Comparison of ENCODE assay signal across 19 cellular contexts in the genomic region with DNA sequence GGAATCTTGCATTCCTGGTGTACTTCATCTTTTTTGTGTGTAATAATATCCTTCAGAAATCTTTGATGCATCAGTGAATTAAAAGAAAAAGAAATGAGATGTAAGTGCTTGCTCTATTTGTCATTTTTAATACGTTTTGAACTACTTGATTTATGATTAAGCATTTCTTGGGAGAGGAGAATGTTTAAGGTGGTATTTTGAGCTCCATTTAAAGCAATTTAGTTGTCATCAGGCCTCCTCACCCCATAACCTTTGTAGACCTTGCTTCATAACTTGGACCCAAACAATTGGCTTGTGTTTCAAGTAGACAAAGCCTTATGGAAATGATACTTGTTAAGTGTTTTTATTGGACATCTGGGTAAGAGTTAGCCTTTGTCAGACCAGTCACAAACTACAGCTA.
"Had no signal": no experiment of that assay in that cellular context is flagged by ENCODE, and none has a peak within 500 bp of the region (broad histone marks: within the 10 kb centered on the region; RNA-seq: fewer than 3 reads in every experiment).

No MANE protein-coding gene starts in this region.

- H3K9me3 ChIP-seq: gastrocnemius medialis, heart right ventricle, stomach, thoracic aorta, transverse colon had no signal

- H3K36me3 ChIP-seq: gastrocnemius medialis, heart right ventricle, stomach, thoracic aorta, transverse colon had no signal

- DNase-seq: effector CD4-positive, alpha-beta T cell; endodermal cell; erythroblast; gastrocnemius medialis; heart right ventricle; hypothalamus; kidney glomerular epithelial cell; naive thymus-derived CD4-positive, alpha-beta T cell; right cardiac atrium; small intestine; stimulated activated CD4-positive, alpha-beta T cell treated with anti-CD3 and anti-CD28 coated beads, Interleukin-12 subunit alpha, Interleukin-12 subunit beta, amount 100 ng/mL, for 4 hours; stimulated activated naive CD4-positive, alpha-beta T cell; stomach; substantia nigra; transverse colon had no signal

- FAIRE-seq: endothelial cell of umbilical vein, islet of Langerhans, small intestine had no signal

- H3K27me3 ChIP-seq: gastrocnemius medialis, transverse colon had no signal

- H3K4me3 ChIP-seq: coronary artery, gastrocnemius medialis, heart right ventricle, stomach, thoracic aorta, transverse colon had no signal

- H3K4me1 ChIP-seq: gastrocnemius medialis, stomach, transverse colon had no signal

- ATAC-seq: gastrocnemius medialis; heart right ventricle; naive thymus-derived CD4-positive, alpha-beta T cell; right cardiac atrium had no signal

- H3K27ac ChIP-seq: coronary artery, gastrocnemius medialis, heart right ventricle, stomach, thoracic aorta, transverse colon had no signal
